8 cellular contexts compared by ENCODE assay signal in genomic region chr20:4038047-4038459, GRCh38. TPM values are rescaled to one million over a fixed set of nuclear protein-coding genes. Genes with fewer than 3 reads are reported as not detected.
DNase-seq lines count a peak whose midpoint lies in the region; ATAC-seq, FAIRE-seq and TF ChIP-seq lines count a peak whose summit lies in the region.

No MANE protein-coding gene starts in this region.

- H3K27me3 Mint-ChIP-seq in activated naive CD8-positive, alpha-beta T cell treated with anti-CD3 and anti-CD28 coated beads, Interleukin-2, amount 50 U/mL, for 24 hours: no peaks in the 10 kb centered on the region

- TF ChIP-seq CTCF in GM20000 (IDR thresholded peaks at IDR 0.05; ENCODE audit: extremely low read depth, missing control alignments) (no peak), kidney (IDR thresholded peaks at IDR 0.05; ENCODE audit: borderline replicate concordance, extremely low read depth, insufficient read depth) (no peak)

- H3K4me3 Mint-ChIP-seq in activated naive CD8-positive, alpha-beta T cell treated with anti-CD3 and anti-CD28 coated beads, Interleukin-2, amount 50 U/mL, for 24 hours: peak overlapping the region; percentile 67

- H3K9me3 Mint-ChIP-seq in activated naive CD8-positive, alpha-beta T cell treated with anti-CD3 and anti-CD28 coated beads, Interleukin-2, amount 50 U/mL, for 24 hours: no peaks in the 10 kb centered on the region

- H3K4me1 ChIP-seq in kidney (ENCODE audit: control insufficient read depth in 1 of 2, insufficient read depth in 1 of 2, low read depth in 1 of 2, low read length in 2 of 2): peaks cover 0 to 8% of the 10 kb centered on the region in 2 donors

- no peaks in the 10 kb centered on the region for H3K36me3 ChIP-seq in kidney (ENCODE audit: control insufficient read depth in 1 of 2, insufficient read depth in 2 of 2, low read length in 2 of 2)

- DNase-seq in COLO829 (ENCODE audit: low spot score) (peak; percentile 59), GM20000 (ENCODE audit: low spot score) (peak; percentile 90), HK-2 (ENCODE audit: unreplicated experiment) (peak; percentile 76), SW480 (ENCODE audit: low spot score) (peak; percentile 86), kidney (peak; percentile 84), cerebellum (ENCODE audit: low spot score) (no peak)
- DNase-seq in activated naive CD8-positive, alpha-beta T cell treated with anti-CD3 and anti-CD28 coated beads, Interleukin-2, amount 50 U/mL, for 24 hours: peak; percentile 75
- DNase-seq in stimulated activated CD4-positive, alpha-beta T cell treated with anti-CD3 and anti-CD28 coated beads, TNF-alpha, amount 100 ng/mL, for 24 hours (ENCODE audit: low read depth in 3 of 3): peak; percentile 52 to 75 (median 64)

- FAIRE-seq in kidney (lab: Jason Lieb, UNC): no peak

- H3K27ac ChIP-seq in kidney (ENCODE audit: low read depth in 2 of 2, low read length in 2 of 2): no peak overlapping the region

- no peaks in the 10 kb centered on the region for H3K9me3 ChIP-seq in kidney (ENCODE audit: control insufficient read depth in 1 of 2, low read length in 2 of 2)

- no peaks in the 10 kb centered on the region for H3K36me3 Mint-ChIP-seq in activated naive CD8-positive, alpha-beta T cell treated with anti-CD3 and anti-CD28 coated beads, Interleukin-2, amount 50 U/mL, for 24 hours (ENCODE audit: low read depth)

- H3K27ac Mint-ChIP-seq in activated naive CD8-positive, alpha-beta T cell treated with anti-CD3 and anti-CD28 coated beads, Interleukin-2, amount 50 U/mL, for 24 hours: peak overlapping the region; percentile 88

- peak; percentile 99 for ATAC-seq in activated naive CD8-positive, alpha-beta T cell treated with anti-CD3 and anti-CD28 coated beads, Interleukin-2, amount 50 U/mL, for 24 hours

- no peak overlapping the region for H3K4me3 ChIP-seq in kidney (ENCODE audit: low read length in 2 of 2)

- intact Hi-C loops in kidney (cut with DNase I): no loop called here

- peaks cover 22% of the 10 kb centered on the region for H3K4me1 Mint-ChIP-seq in activated naive CD8-positive, alpha-beta T cell treated with anti-CD3 and anti-CD28 coated beads, Interleukin-2, amount 50 U/mL, for 24 hours

- H3K9ac ChIP-seq in kidney (ENCODE audit: low read length in 2 of 2): no peak overlapping the region

RNA-seq across cellular contexts. Expression of gene RNF24, which starts 22.7 kb away (rescaled TPM):
- total RNA-seq in kidney (30.9 TPM), cerebellum (19.3 TPM)
- polyA plus RNA-seq in kidney (ENCODE audit: insufficient read depth, low read depth, low replicate concordance): 4.5 TPM
